In genomic region chr11:5600374-5600851, GRCh38 we compare ENCODE assay signal across 9 cellular contexts. TPM values are rescaled to one million over a fixed set of nuclear protein-coding genes. Genes with fewer than 3 reads are reported as not detected.
A peak's percentile ranks its signal among the peaks of the same experiment; 100 is the strongest.
DNase-seq lines count a peak whose midpoint lies in the region; ATAC-seq and TF ChIP-seq lines count a peak whose summit lies in the region.
"Had no signal": no experiment of that assay in that cellular context is flagged by ENCODE, and none has a peak within 500 bp of the region (broad histone marks: within the 10 kb centered on the region; RNA-seq: fewer than 3 reads in every experiment).

No MANE protein-coding gene starts in this region.

- H3K4me2 ChIP-seq in PC-9, result no peak overlapping the region

- no peaks in the 10 kb centered on the region for H3K4me1 Mint-ChIP-seq in Caco-2 (ENCODE audit: low read depth, unreplicated experiment)
- H3K4me1 Mint-ChIP-seq in activated T-helper 17 cell treated with anti-CD3 and anti-CD28 coated beads, Interleukin-2, amount 50 U/mL, for 72 hours, result peaks cover 6% of the 10 kb centered on the region

- intact Hi-C loops in Caco-2 (cut with micrococcal nuclease; ENCODE audit: unreplicated experiment), result loop anchor here (1.0 to 2.0 kb wide), 6 partner anchors 20 to 291 kb away; partner anchors contain the start of genes OR52N2 and TRIM5
- intact Hi-C loops in PC-9 (cut with micrococcal nuclease; ENCODE audit: unreplicated experiment), result no loop called here
- intact Hi-C loops in uterus (cut with DNase I; ENCODE audit: low total_unique reads), result no loop called here

- no peaks in the 10 kb centered on the region for H3K27me3 Mint-ChIP-seq in Caco-2 (ENCODE audit: insufficient read depth, unreplicated experiment)
- peaks cover 11% of the 10 kb centered on the region for H3K27me3 Mint-ChIP-seq in activated T-helper 17 cell treated with anti-CD3 and anti-CD28 coated beads, Interleukin-2, amount 50 U/mL, for 72 hours

- no peaks in the 10 kb centered on the region for H3K27me3 ChIP-seq in Caco-2 (replicated peaks; ENCODE audit: control insufficient read depth, insufficient read depth, low read length)
- H3K27me3 ChIP-seq in PC-9 (ENCODE audit: insufficient read depth, low read depth), result no peaks in the 10 kb centered on the region
- H3K27me3 ChIP-seq in uterus, result no peaks in the 10 kb centered on the region

- peak; percentile 87 to 95 for TF ChIP-seq CTCF in Caco-2 (IDR thresholded peaks at IDR 0.05; ENCODE audit: insufficient read depth in 1 of 2, low read depth in 1 of 2, low read length in 1 of 2, severe bottlenecking in 1 of 2, unreplicated experiment in 1 of 2)
- TF ChIP-seq CTCF in PC-9 (conservative IDR thresholded peaks at IDR 0.05), result 0 out of 2 replicates have a peak, but pooled peaks have one; percentile 31
- TF ChIP-seq CTCF in uterus (IDR thresholded peaks at IDR 0.05), result peak; percentile 50 to 65 (median 54)

- H3K27ac Mint-ChIP-seq in Caco-2 (ENCODE audit: unreplicated experiment), result no peak overlapping the region
- no peak overlapping the region for H3K27ac Mint-ChIP-seq in activated T-helper 17 cell treated with anti-CD3 and anti-CD28 coated beads, Interleukin-2, amount 50 U/mL, for 72 hours
- H3K27ac Mint-ChIP-seq: activated naive CD8-positive, alpha-beta T cell had no signal

- H3K27ac ChIP-seq in PC-9 (no peak overlapping the region), uterus (peak overlapping the region; percentile 14 to 43)

- H3K9me2 ChIP-seq in PC-9 (ENCODE audit: insufficient read depth), result no peaks in the 10 kb centered on the region

- BruUV-seq in Caco-2 (replicated peaks; lab: Mats Ljungman, UMichigan), result no TSS peak
- BruUV-seq in PC-9 (replicated peaks; lab: Mats Ljungman, UMichigan), result no TSS peak

- H3F3A ChIP-seq in PC-9 (ENCODE audit: insufficient read depth, low read depth), result 0 out of 2 replicates have a peak, but pooled peaks cover 6% of the 10 kb centered on the region

- H3K9me3 ChIP-seq in Caco-2, result no peaks in the 10 kb centered on the region
- no peaks in the 10 kb centered on the region for H3K9me3 ChIP-seq in PC-9 (ENCODE audit: insufficient read depth, low read depth)
- H3K9me3 ChIP-seq in uterus, result no peaks in the 10 kb centered on the region

- POLR2A ChIA-PET in Caco-2 (lab: Charles Lee), result no interaction called here
- POLR2A ChIA-PET in PC-9 (lab: Charles Lee; ENCODE audit: unreplicated experiment), result interaction anchor here (0.7 kb wide), 1 partner anchor 21 kb away, joined by 4 read pairs; no protein-coding TSS in a partner anchor

- DNase-seq in Caco-2 (peak; percentile 74 to 77), PC-9 (no peak), globus pallidus (ENCODE audit: low spot score) (peak; percentile 27), pons (ENCODE audit: low spot score) (peak; percentile 50), uterus (peak; percentile 56 to 62)

- H3K36me3 ChIP-seq in Caco-2 (ENCODE audit: control insufficient read depth, insufficient read depth, low read length), result no peaks in the 10 kb centered on the region
- no peaks in the 10 kb centered on the region for H3K36me3 ChIP-seq in PC-9 (ENCODE audit: low read depth)
- no peaks in the 10 kb centered on the region for H3K36me3 ChIP-seq in uterus

- H4K20me1 ChIP-seq in PC-9 (ENCODE audit: insufficient read depth), result no peaks in the 10 kb centered on the region

- CTCF ChIA-PET in Caco-2 (lab: Charles Lee), result interaction anchor here (0.8 to 1.6 kb wide), 5 partner anchors 21 to 291 kb away, joined by 3 to 7 read pairs (median 4); partner anchors contain the start of gene TRIM5
- CTCF ChIA-PET in PC-9 (lab: Charles Lee), result no interaction called here

- peak; percentile 73 for ATAC-seq in GM19328 (IDR thresholded peaks at IDR 0.05; ENCODE audit: unreplicated experiment)
- peak; percentile 95 for ATAC-seq in HG03354 (IDR thresholded peaks at IDR 0.05; ENCODE audit: poor library complexity, severe bottlenecking, unreplicated experiment)
- ATAC-seq in activated T-helper 17 cell treated with anti-CD3 and anti-CD28 coated beads, Interleukin-2, amount 50 U/mL, for 72 hours (replicated peaks), result peak; percentile 83

- H3K4me3 ChIP-seq in Caco-2 (ENCODE audit: low read depth, low read length) (no peak overlapping the region), PC-9 (no peak overlapping the region), uterus (no peak overlapping the region)

- H3K4me1 ChIP-seq in Caco-2 (no peaks in the 10 kb centered on the region), PC-9 (replicated peaks; ENCODE audit: insufficient read depth) (peaks cover 29% of the 10 kb centered on the region), uterus (peaks cover 0 to 6% of the 10 kb centered on the region in 2 donors)

- H3K36me3 Mint-ChIP-seq in Caco-2 (ENCODE audit: insufficient read depth, unreplicated experiment), result no peaks in the 10 kb centered on the region
- no peaks in the 10 kb centered on the region for H3K36me3 Mint-ChIP-seq in activated T-helper 17 cell treated with anti-CD3 and anti-CD28 coated beads, Interleukin-2, amount 50 U/mL, for 72 hours (ENCODE audit: low read depth)
- H3K36me3 Mint-ChIP-seq: activated naive CD8-positive, alpha-beta T cell had no signal

- H3K9me3 Mint-ChIP-seq in Caco-2 (ENCODE audit: unreplicated experiment), result no peaks in the 10 kb centered on the region
- no peaks in the 10 kb centered on the region for H3K9me3 Mint-ChIP-seq in activated T-helper 17 cell treated with anti-CD3 and anti-CD28 coated beads, Interleukin-2, amount 50 U/mL, for 72 hours

- H3K79me2 ChIP-seq in PC-9 (ENCODE audit: low read depth), result 0 out of 2 replicates have a peak, but pooled peaks cover 10% of the 10 kb centered on the region

- no peak overlapping the region for H3K4me3 Mint-ChIP-seq in Caco-2 (ENCODE audit: unreplicated experiment)
- no peak overlapping the region for H3K4me3 Mint-ChIP-seq in activated T-helper 17 cell treated with anti-CD3 and anti-CD28 coated beads, Interleukin-2, amount 50 U/mL, for 72 hours
- H3K4me3 Mint-ChIP-seq: activated naive CD8-positive, alpha-beta T cell had no signal

- TF ChIP-seq POLR2A in uterus (IDR thresholded peaks at IDR 0.05), result no peak

- no peak overlapping the region for H2AFZ ChIP-seq in PC-9

RNA-seq across cellular contexts. Expression of gene TRIM6, which starts 4.0 kb away (rescaled TPM):
- total RNA-seq in Caco-2 (2022) (0.43 and 0.53 TPM in 2 replicates), PC-9 (2021) (3.9 and 4.8 TPM in 2 replicates), uterus (10 to 100 TPM in 1 of 4 donors, 1 to 10 TPM in 3; 4.3 to 11.5 (median 7.2) TPM)
- total RNA-seq in activated T-helper 17 cell treated with anti-CD3 and anti-CD28 coated beads, Interleukin-2, amount 50 U/mL, for 72 hours, result under 1 TPM; 0.19 TPM

RNA-seq across cellular contexts. Expression of gene OR52B6, which starts 19.7 kb away (rescaled TPM):
- total RNA-seq in Caco-2 (2022), result not detected in 2 replicates
- not detected in 2 replicates for total RNA-seq in PC-9 (2021)
- not detected for total RNA-seq in activated T-helper 17 cell treated with anti-CD3 and anti-CD28 coated beads, Interleukin-2, amount 50 U/mL, for 72 hours
- not detected for total RNA-seq in uterus

RNA-seq across cellular contexts. Expression of gene TRIM34, which starts 24.4 kb away (rescaled TPM):
- 4.3 and 4.7 TPM in 2 replicates for total RNA-seq in Caco-2 (2022)
- total RNA-seq in PC-9 (2021), result 3.8 and 7.5 TPM in 2 replicates
- 1 to 10 TPM; 6.7 to 7.1 TPM for total RNA-seq in activated T-helper 17 cell treated with anti-CD3 and anti-CD28 coated beads, Interleukin-2, amount 50 U/mL, for 72 hours
- total RNA-seq in uterus, result 10 to 100 TPM in 1 of 4 donors, 1 to 10 TPM in 3; 1.5 to 12.2 (median 6.0) TPM

RNA-seq across cellular contexts. Expression of gene OR52H1, which starts 52.1 kb away (rescaled TPM):
- total RNA-seq in Caco-2 (2022), result not detected in 2 replicates
- not detected in 2 replicates for total RNA-seq in PC-9 (2021)
- total RNA-seq in activated T-helper 17 cell treated with anti-CD3 and anti-CD28 coated beads, Interleukin-2, amount 50 U/mL, for 72 hours, result under 1 TPM in 1 of 2 donors, not detected in 1; 0.34 TPM
- total RNA-seq in uterus, result 10 to 100 TPM in 1 of 4 donors, 1 to 10 TPM in 2, not detected in 1; 2.1 to 13.8 (median 2.1) TPM

Comparison
In these comparisons a context has a peak if more than half of its experiments do, and no peak if none do; other contexts are left out.
1. DNase-seq: peak in Caco-2 (2 of 2), globus pallidus (single experiment), pons (single experiment) and uterus (2 of 2); none in PC-9 (0 of 2).
2. CTCF ChIP-seq: peak in every context shown above with its lines; median percentile 91 in Caco-2; 54 in uterus; 31 in PC-9.
3. Peak in every context shown above with its lines, with median percentiles within 50 percentile points of each other: ATAC-seq.